Comparison of ENCODE assay signal across 20 cellular contexts in genomic region chr10:128687408-128687807, GRCh38.
"Had no signal": no experiment of that assay in that cellular context is flagged by ENCODE, and none has a peak within 500 bp of the region (broad histone marks: within the 10 kb centered on the region; RNA-seq: fewer than 3 reads in every experiment).

No MANE protein-coding gene starts in this region.

- FAIRE-seq: RCC 7860 had no signal

- H3K36me3 ChIP-seq: SJSA1 had no signal

- H3K4me3 ChIP-seq: SJSA1, SK-N-MC had no signal

- H3K27me3 ChIP-seq: SJSA1 had no signal

- H3K27ac ChIP-seq: SJSA1, SK-N-MC had no signal

- H3K4me1 ChIP-seq: SJSA1 had no signal

- DNase-seq: KBM-7, MV-4-11, NCI-H1048, NCI-H1105, NCI-H1417, NCI-H1436 treated with DMSO at 0.1 percent for 48 hours, NCI-H1694, NCI-H187 treated with DMSO at 0.1 percent for 48 hours, NCI-H2029 treated with DMSO at 0.1 percent for 48 hours, NCI-H2171 treated with DMSO at 0.1 percent for 48 hours, NCI-H2227 treated with DMSO at 0.1 percent for 48 hours, NCI-H524, NCI-H69, NCI-H774, Right ventricle myocardium superior, RPMI8226, SIG-M5 had no signal
